Comparison of ENCODE assay signal across 9 cellular contexts in genomic region chr6:107330190-107330589, GRCh38.
DNase-seq lines count a peak whose midpoint lies in the region; ATAC-seq and TF ChIP-seq lines count a peak whose summit lies in the region.
"Had no signal": no experiment of that assay in that cellular context is flagged by ENCODE, and none has a peak within 500 bp of the region (broad histone marks: within the 10 kb centered on the region; RNA-seq: fewer than 3 reads in every experiment).

No MANE protein-coding gene starts in this region.

- H3K36me3 ChIP-seq in GM06990 (ENCODE audit: control insufficient read depth, insufficient read depth, low read length) (no peaks in the 10 kb centered on the region), stomach (peaks cover 0 to 8% (median 6%) of the 10 kb centered on the region in 4 donors), MG63 (no peaks in the 10 kb centered on the region)

- H3K4me3 ChIP-seq in GM06990 (replicated peaks; ENCODE audit: low read depth, low read length) (0 out of 2 replicates have a peak overlapping the region, but pooled peaks have one; percentile 5), stomach (no peak overlapping the region), MG63 (no peak overlapping the region)
- H3K4me3 ChIP-seq: right atrium auricular region had no signal

- H3K27me3 ChIP-seq in GM06990 (replicated peaks; ENCODE audit: control insufficient read depth, insufficient read depth, low read length), result no peaks in the 10 kb centered on the region
- no peaks in the 10 kb centered on the region for H3K27me3 ChIP-seq in stomach
- no peaks in the 10 kb centered on the region for H3K27me3 ChIP-seq in MG63
- H3K27me3 ChIP-seq: right atrium auricular region had no signal

- WGBS in stomach, 5 donors, result 21 to 54% (median 28%) methylated on average over 4 of the region's 4 CpGs

- peaks cover 0 to 7% (median 0%) of the 10 kb centered on the region in 4 donors for H3K4me1 ChIP-seq in stomach
- H3K4me1 ChIP-seq: right atrium auricular region had no signal

- ATAC-seq in GM19438 (IDR thresholded peaks at IDR 0.05; ENCODE audit: low read depth, unreplicated experiment), result peak; percentile 99
- peak; percentile 95 for ATAC-seq in HG03196 (IDR thresholded peaks at IDR 0.05; ENCODE audit: unreplicated experiment)

- DNase-seq in GM06990 (ENCODE audit: extremely low read depth, insufficient read length), result peak; percentile 55
- peak; percentile 12 for DNase-seq in activated naive CD4-positive, alpha-beta T cell treated with anti-CD3 and anti-CD28 coated beads, Interleukin-2, amount 50 U/mL, for 16 hours
- DNase-seq in G401 (ENCODE audit: low spot score), result no peak
- no peak for DNase-seq in stomach
- no peak for DNase-seq in MG63
- DNase-seq in activated gamma-delta T cell (lab: John Stamatoyannopoulos, UW), result no peak

- TF ChIP-seq POLR2A in stomach (IDR thresholded peaks at IDR 0.05), result no peak

- in situ Hi-C loops in G401 (cut with HindIII; ENCODE audit: low sequenced_read_pairs), result no loop called here

- TF ChIP-seq CTCF in GM06990 (IDR thresholded peaks at IDR 0.05; ENCODE audit: insufficient read depth, low read length, poor library complexity, severe bottlenecking), result no peak
- TF ChIP-seq CTCF in stomach (IDR thresholded peaks at IDR 0.05), result no peak

- no peak for TF ChIP-seq EP300 in stomach (IDR thresholded peaks at IDR 0.05)

- intact Hi-C loops in stomach (cut with DNase I; ENCODE audit: low total_unique reads), result no loop called here

- H3K9me3 ChIP-seq in stomach (no peaks in the 10 kb centered on the region), MG63 (no peaks in the 10 kb centered on the region)
- H3K9me3 ChIP-seq: right atrium auricular region had no signal

- H3K27ac ChIP-seq in stomach, result peak overlapping the region in 2 of 5 donors; percentile 18 to 50
- H3K27ac ChIP-seq: right atrium auricular region had no signal

Comparison
In these comparisons a context has a peak if more than half of its experiments do, and no peak if none do; other contexts are left out.
1. DNase-seq: peak in GM06990 (single experiment) and activated naive CD4-positive, alpha-beta T cell treated with anti-CD3 and anti-CD28 coated beads, Interleukin-2, amount 50 U/mL, for 16 hours (single experiment); none in G401 (single experiment), stomach (single experiment), MG63 (single experiment) and activated gamma-delta T cell (single experiment).